1 cellular context compared by ENCODE assay signal in the genomic region with DNA sequence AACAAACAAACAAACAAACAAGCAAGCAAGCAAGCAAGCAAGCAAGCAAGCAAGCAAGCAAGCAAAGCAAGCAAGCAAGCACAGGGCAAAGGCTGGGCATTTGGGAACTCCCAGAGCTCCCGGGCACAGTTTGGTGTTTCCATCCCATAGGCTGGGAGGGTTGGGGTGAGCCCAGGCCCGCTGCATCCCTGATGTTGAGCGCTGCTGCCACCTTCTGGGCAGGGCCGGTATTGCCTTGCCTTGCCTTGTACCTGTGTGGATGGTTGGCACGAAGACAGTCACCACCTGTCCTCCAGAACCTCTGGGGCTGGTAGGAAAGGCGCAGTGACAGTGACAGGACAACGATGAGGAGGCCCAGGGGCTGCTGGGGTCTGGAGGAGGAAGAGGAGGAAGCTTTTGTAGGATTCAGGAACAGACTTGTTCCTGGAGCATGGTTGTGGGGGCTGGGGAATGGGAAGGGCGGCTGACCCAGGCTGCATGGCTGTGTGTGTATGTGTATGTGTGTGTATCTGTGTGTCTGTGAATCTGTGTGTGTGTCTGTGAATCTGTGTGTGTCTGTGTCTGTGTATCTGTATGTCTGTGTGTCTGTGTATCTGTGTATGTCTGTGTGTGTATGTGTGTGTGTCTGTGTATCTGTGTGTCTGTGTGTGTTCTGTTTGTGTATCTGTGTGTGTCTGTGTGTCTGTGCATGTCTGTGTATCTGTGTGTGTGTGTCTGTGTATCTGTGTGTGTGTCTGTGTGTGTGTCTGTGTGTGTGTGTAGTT.
A peak's percentile ranks its signal among the peaks of the same experiment; 100 is the strongest.
TF ChIP-seq lines count a peak whose summit lies in the region.

No MANE protein-coding gene starts in this region.

TF ChIP-seq in neural cell, 6 proteins besides CTCF, POLR2A, EP300 and RAD21:
- no peak for TF ChIP-seq POLR2AphosphoS5 (IDR thresholded peaks at IDR 0.05)
- TF ChIP-seq SMC3 (conservative IDR thresholded peaks at IDR 0.05; ENCODE audit: poor library complexity), result peak; percentile 83
- no peak for TF ChIP-seq MXI1 (conservative IDR thresholded peaks at IDR 0.05; ENCODE audit: poor library complexity, severe bottlenecking)
